In the genomic region with DNA sequence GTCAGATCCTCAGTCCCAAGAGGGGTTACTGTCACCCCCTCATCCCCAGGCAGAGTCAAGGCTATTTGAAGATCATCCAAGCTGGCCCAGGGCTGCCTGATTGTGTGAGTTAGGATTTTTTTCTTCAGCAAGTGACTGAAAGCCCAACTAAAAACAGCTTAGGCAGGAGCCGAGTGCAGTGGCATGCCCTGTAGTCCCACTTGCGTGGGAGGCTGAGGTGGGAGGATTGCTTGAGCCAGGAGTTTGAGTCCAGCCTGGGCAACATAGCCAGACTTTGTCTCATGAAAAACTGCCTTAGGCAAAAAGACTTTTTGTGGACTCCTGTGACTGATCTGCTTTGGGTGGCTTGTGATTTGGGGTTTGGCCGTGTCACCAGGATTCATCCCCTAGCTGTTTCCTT, we compare ENCODE assay signal across 1 cellular context.
TF ChIP-seq lines count a peak whose summit lies in the region.

No MANE protein-coding gene starts in this region.

TF ChIP-seq in IMR-90, 13 proteins besides CTCF, POLR2A, EP300 and RAD21 (continued from another document):
- TF ChIP-seq MXI1 (IDR thresholded peaks at IDR 0.05; ENCODE audit: borderline replicate concordance, low read depth, low read length) (no peak), MAFK (IDR thresholded peaks at IDR 0.05; ENCODE audit: low read depth, low read length) (no peak), FOS (IDR thresholded peaks at IDR 0.05; ENCODE audit: low read depth, low read length) (no peak), NFE2L2 (IDR thresholded peaks at IDR 0.05; ENCODE audit: low read depth, low read length) (no peak), CEBPB (IDR thresholded peaks at IDR 0.05; ENCODE audit: low read depth, low read length) (no peak), SMC3 (IDR thresholded peaks at IDR 0.05; ENCODE audit: low read depth, low read length) (no peak), RCOR1 (IDR thresholded peaks at IDR 0.05; ENCODE audit: insufficient replicate concordance, low read length) (no peak), RFX5 (IDR thresholded peaks at IDR 0.05; ENCODE audit: low read depth, low read length) (no peak)
- TF ChIP-seq, protein P1, sequence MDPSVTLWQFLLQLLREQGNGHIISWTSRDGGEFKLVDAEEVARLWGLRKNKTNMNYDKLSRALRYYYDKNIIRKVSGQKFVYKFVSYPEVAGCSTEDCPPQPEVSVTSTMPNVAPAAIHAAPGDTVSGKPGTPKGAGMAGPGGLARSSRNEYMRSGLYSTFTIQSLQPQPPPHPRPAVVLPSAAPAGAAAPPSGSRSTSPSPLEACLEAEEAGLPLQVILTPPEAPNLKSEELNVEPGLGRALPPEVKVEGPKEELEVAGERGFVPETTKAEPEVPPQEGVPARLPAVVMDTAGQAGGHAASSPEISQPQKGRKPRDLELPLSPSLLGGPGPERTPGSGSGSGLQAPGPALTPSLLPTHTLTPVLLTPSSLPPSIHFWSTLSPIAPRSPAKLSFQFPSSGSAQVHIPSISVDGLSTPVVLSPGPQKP (IDR thresholded peaks at IDR 0.05; ENCODE audit: borderline replicate concordance, low read depth, low read length), result no peak
- TF ChIP-seq, protein P2, sequence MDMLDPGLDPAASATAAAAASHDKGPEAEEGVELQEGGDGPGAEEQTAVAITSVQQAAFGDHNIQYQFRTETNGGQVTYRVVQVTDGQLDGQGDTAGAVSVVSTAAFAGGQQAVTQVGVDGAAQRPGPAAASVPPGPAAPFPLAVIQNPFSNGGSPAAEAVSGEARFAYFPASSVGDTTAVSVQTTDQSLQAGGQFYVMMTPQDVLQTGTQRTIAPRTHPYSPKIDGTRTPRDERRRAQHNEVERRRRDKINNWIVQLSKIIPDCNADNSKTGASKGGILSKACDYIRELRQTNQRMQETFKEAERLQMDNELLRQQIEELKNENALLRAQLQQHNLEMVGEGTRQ (IDR thresholded peaks at IDR 0.05; ENCODE audit: low read depth, low read length), result no peak
